In the genomic region with DNA sequence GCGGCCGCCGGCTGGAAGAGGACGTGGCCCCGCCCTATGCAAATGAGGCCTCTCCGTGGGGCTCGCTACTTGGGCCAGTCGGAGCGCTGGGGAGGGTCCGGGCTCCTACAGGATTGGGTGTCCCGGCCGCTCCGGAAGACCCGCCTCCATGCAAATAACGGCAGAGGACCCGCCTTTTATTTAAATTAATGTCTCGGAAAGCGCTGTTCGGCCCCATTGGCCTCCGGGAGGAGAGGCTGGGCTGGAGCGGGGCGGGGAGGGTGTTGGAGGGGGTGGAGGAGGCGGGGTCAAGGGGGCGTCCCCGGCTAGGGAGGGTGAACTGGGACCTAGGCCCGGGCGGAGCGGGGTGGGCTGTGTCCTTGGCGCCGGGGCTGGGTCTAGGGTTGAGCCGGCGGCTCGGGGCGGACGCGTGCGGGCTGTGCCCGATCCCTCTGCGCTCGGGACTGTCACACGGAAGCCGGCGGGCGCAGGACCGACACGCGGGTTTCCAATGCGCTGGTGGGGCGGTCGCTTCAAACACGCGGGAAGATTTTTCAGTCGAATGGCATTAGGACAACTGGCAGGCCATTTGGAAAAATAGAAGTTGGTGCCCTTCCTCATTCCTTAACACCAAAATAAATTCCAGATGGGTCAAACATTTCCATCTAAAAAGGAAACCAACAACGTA, we compare ENCODE assay signal across 1 cellular context.
TF ChIP-seq lines count a peak whose summit lies in the region.

No MANE protein-coding gene starts in this region.

TF ChIP-seq in GM23338, 12 proteins besides CTCF, POLR2A, EP300 and RAD21 (continued from another document):
- TF ChIP-seq, protein P1, sequence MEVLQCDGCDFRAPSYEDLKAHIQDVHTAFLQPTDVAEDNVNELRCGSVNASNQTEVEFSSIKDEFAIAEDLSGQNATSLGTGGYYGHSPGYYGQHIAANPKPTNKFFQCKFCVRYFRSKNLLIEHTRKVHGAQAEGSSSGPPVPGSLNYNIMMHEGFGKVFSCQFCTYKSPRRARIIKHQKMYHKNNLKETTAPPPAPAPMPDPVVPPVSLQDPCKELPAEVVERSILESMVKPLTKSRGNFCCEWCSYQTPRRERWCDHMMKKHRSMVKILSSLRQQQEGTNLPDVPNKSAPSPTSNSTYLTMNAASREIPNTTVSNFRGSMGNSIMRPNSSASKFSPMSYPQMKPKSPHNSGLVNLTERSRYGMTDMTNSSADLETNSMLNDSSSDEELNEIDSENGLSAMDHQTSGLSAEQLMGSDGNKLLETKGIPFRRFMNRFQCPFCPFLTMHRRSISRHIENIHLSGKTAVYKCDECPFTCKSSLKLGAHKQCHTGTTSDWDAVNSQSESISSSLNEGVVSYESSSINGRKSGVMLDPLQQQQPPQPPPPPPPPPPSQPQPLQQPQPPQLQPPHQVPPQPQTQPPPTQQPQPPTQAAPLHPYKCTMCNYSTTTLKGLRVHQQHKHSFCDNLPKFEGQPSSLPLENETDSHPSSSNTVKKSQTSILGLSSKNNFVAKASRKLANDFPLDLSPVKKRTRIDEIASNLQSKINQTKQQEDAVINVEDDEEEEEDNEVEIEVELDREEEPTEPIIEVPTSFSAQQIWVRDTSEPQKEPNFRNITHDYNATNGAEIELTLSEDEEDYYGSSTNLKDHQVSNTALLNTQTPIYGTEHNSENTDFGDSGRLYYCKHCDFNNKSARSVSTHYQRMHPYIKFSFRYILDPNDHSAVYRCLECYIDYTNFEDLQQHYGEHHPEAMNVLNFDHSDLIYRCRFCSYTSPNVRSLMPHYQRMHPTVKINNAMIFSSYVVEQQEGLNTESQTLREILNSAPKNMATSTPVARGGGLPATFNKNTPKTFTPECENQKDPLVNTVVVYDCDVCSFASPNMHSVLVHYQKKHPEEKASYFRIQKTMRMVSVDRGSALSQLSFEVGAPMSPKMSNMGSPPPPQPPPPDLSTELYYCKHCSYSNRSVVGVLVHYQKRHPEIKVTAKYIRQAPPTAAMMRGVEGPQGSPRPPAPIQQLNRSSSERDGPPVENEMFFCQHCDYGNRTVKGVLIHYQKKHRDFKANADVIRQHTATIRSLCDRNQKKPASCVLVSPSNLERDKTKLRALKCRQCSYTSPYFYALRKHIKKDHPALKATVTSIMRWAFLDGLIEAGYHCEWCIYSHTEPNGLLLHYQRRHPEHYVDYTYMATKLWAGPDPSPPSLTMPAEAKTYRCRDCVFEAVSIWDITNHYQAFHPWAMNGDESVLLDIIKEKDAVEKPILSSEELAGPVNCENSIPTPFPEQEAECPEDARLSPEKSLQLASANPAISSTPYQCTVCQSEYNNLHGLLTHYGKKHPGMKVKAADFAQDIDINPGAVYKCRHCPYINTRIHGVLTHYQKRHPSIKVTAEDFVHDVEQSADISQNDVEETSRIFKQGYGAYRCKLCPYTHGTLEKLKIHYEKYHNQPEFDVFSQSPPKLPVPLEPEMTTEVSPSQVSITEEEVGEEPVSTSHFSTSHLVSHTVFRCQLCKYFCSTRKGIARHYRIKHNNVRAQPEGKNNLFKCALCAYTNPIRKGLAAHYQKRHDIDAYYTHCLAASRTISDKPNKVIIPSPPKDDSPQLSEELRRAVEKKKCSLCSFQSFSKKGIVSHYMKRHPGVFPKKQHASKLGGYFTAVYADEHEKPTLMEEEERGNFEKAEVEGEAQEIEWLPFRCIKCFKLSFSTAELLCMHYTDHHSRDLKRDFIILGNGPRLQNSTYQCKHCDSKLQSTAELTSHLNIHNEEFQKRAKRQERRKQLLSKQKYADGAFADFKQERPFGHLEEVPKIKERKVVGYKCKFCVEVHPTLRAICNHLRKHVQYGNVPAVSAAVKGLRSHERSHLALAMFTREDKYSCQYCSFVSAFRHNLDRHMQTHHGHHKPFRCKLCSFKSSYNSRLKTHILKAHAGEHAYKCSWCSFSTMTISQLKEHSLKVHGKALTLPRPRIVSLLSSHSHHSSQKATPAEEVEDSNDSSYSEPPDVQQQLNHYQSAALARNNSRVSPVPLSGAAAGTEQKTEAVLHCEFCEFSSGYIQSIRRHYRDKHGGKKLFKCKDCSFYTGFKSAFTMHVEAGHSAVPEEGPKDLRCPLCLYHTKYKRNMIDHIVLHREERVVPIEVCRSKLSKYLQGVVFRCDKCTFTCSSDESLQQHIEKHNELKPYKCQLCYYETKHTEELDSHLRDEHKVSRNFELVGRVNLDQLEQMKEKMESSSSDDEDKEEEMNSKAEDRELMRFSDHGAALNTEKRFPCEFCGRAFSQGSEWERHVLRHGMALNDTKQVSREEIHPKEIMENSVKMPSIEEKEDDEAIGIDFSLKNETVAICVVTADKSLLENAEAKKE (CRISPR knock-in tag; IDR thresholded peaks at IDR 0.05), result no peak
